ENCODE assay signal across 1 cellular context in genomic region chr1:44485933-44486475, GRCh38.
TF ChIP-seq lines count a peak whose summit lies in the region.

No MANE protein-coding gene starts in this region.

TF ChIP-seq in A549, 52 proteins besides CTCF, POLR2A, EP300 and RAD21 (continued from another document):
- TF ChIP-seq E2F6 (IDR thresholded peaks at IDR 0.05; ENCODE audit: borderline replicate concordance, low read depth) = no peak
- no peak for TF ChIP-seq RCOR1 (IDR thresholded peaks at IDR 0.05; ENCODE audit: low read depth, low read length)
TF ChIP-seq in A549: peak in this region for 0.
